Comparison of ENCODE assay signal across 8 cellular contexts in the genomic region with DNA sequence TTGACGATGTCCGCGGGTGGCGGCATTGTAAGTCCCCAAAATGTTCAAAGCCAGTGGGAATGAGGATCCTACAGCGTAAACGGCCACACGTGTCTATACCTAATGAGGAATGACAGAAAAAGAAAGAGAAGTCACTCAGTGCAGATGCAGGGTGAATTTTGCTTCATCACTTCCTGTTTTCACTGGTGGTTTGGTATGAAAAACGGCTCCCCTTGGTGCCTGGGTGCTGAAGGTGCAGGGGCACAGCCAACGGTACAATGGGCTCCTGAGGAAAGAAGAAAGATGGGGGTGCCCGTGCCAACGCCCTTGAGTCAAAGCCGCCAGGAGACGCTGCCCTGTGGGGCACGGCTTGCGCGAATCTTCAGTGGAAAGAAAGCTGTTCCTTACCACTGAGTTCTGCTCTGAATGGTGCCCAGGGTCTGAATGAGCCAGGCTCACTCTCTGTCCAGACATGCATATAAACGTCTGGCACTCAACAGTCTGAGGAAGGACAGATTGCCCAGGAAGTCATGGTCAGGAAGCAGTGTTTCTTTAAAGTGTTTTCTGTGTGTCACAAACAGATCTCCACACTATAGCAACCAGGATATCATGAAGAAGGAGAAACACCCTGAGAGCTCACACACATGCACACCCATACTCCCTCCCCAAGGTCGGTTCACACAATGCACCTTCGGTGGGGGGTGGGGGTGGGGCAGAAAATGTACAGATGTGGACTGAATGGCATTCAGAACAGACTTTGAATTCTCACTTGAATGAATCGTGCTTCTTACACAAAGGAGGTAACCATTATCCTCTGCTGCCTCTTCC.
DNase-seq lines count a peak whose midpoint lies in the region; ATAC-seq and TF ChIP-seq lines count a peak whose summit lies in the region.

No MANE protein-coding gene starts in this region.

- H3K23ac ChIP-seq in trophoblast cell (ENCODE audit: low read length), result no peak overlapping the region

- no peak overlapping the region for H4K12ac ChIP-seq in trophoblast cell (ENCODE audit: low read depth, low read length)

- H3K4me1 ChIP-seq in trophoblast cell (ENCODE audit: control insufficient read depth in 1 of 2, insufficient read depth in 2 of 2, low read length in 2 of 2), result peaks cover 19 to 24% of the 10 kb centered on the region in 2 experiments

- peaks cover 30% of the 10 kb centered on the region for H3F3A ChIP-seq in SU-DHL-6 (ENCODE audit: insufficient read depth)

- H3K9me3 Mint-ChIP-seq in activated naive CD4-positive, alpha-beta T cell treated with anti-CD3 and anti-CD28 coated beads, Interleukin-2, amount 50 U/mL, for 72 hours, result no peaks in the 10 kb centered on the region

- peaks cover 14% of the 10 kb centered on the region for H3K79me1 ChIP-seq in trophoblast cell (ENCODE audit: low read length)

- peak overlapping the region; percentile 74 for H3K4me3 ChIP-seq in SU-DHL-6 (ENCODE audit: insufficient read depth, low read length, poor library complexity, severe bottlenecking)
- no peak overlapping the region for H3K4me3 ChIP-seq in trophoblast cell (ENCODE audit: low read depth, low read length)

- DNase-seq in activated naive CD4-positive, alpha-beta T cell treated with anti-CD3 and anti-CD28 coated beads, Interleukin-2, amount 50 U/mL, for 72 hours (ENCODE audit: low spot score in 2 of 2), result peak; percentile 54 to 77
- DNase-seq in trophoblast cell (peak in 1 of 2 donors; percentile 3), HuH-7 (ENCODE audit: low spot score) (no peak), NCI-H1092 (lab: John Stamatoyannopoulos, UW) (no peak), NCI-H748 treated with DMSO at 0.1 percent for 48 hours (lab: John Stamatoyannopoulos, UW) (no peak)

- peak; percentile 85 for TF ChIP-seq CTCF in SU-DHL-6 (IDR thresholded peaks at IDR 0.05; ENCODE audit: insufficient read depth, low read length, poor library complexity, severe bottlenecking)

- H3K27ac ChIP-seq in SU-DHL-6 (ENCODE audit: low read depth, low read length) (peak overlapping the region; percentile 72), trophoblast cell (ENCODE audit: low read depth, low read length) (peak overlapping the region; percentile 28)

- H3K9ac ChIP-seq in SU-DHL-6 (ENCODE audit: low read length), result peak overlapping the region; percentile 66
- H3K9ac ChIP-seq in trophoblast cell (ENCODE audit: low read length), result no peak overlapping the region

- H3K27me3 ChIP-seq in SU-DHL-6 (ENCODE audit: low read length) (no peaks in the 10 kb centered on the region), trophoblast cell (ENCODE audit: insufficient read depth, low read length) (no peaks in the 10 kb centered on the region)

- H3K9me3 ChIP-seq in SU-DHL-6 (ENCODE audit: insufficient read depth, low read length) (no peaks in the 10 kb centered on the region), trophoblast cell (ENCODE audit: insufficient read depth, low read depth, low read length) (no peaks in the 10 kb centered on the region)

- H3K79me2 ChIP-seq in SU-DHL-6 (ENCODE audit: insufficient read depth, low read length) (peaks cover 48% of the 10 kb centered on the region), trophoblast cell (ENCODE audit: control insufficient read depth, insufficient read depth, low read length, poor library complexity) (peaks cover 2% of the 10 kb centered on the region)

- peak overlapping the region; percentile 17 for H2BK5ac ChIP-seq in trophoblast cell (ENCODE audit: low read depth, low read length, poor library complexity)

- H3K4ac ChIP-seq in trophoblast cell (ENCODE audit: low read depth, low read length), result no peak overlapping the region

- no CpG with 5 or more reads among the region's 20 CpGs for WGBS in trophoblast cell (ENCODE audit: extremely low coverage, insufficient coverage, insufficient read length)

- peak overlapping the region; percentile 96 to 99 for H3K27ac Mint-ChIP-seq in activated naive CD4-positive, alpha-beta T cell treated with anti-CD3 and anti-CD28 coated beads, Interleukin-2, amount 50 U/mL, for 72 hours

- peaks cover 26 to 56% of the 10 kb centered on the region in 2 donors for H3K36me3 Mint-ChIP-seq in activated naive CD4-positive, alpha-beta T cell treated with anti-CD3 and anti-CD28 coated beads, Interleukin-2, amount 50 U/mL, for 72 hours

- peak overlapping the region; percentile 15 for H2BK120ac ChIP-seq in trophoblast cell (ENCODE audit: insufficient read depth, low read length, poor library complexity)

- H4K20me1 ChIP-seq in SU-DHL-6 (ENCODE audit: low read depth, low read length), result no peaks in the 10 kb centered on the region

- peak overlapping the region; percentile 69 for H2AK5ac ChIP-seq in trophoblast cell (ENCODE audit: low read length)

- H2AFZ ChIP-seq in SU-DHL-6 (ENCODE audit: low read depth, low read length, severe bottlenecking) (peak overlapping the region; percentile 44), trophoblast cell (ENCODE audit: insufficient read depth, low read length, poor library complexity) (no peak overlapping the region)

- H3K4me2 ChIP-seq in SU-DHL-6 (ENCODE audit: low read depth, low read length, poor library complexity, severe bottlenecking) (peak overlapping the region; percentile 92), trophoblast cell (ENCODE audit: low read length) (no peak overlapping the region)

- H4K8ac ChIP-seq in trophoblast cell (ENCODE audit: low read depth, low read length), result peak overlapping the region; percentile 33

- peak overlapping the region; percentile 27 for H3K14ac ChIP-seq in trophoblast cell (ENCODE audit: low read length)

- H2BK12ac ChIP-seq in trophoblast cell (ENCODE audit: low read length), result peak overlapping the region; percentile 91

- peak overlapping the region; percentile 74 for H4K91ac ChIP-seq in trophoblast cell (ENCODE audit: low read depth, low read length)

- H3K18ac ChIP-seq in trophoblast cell (ENCODE audit: low read length), result peak overlapping the region; percentile 53

- H3K9me2 ChIP-seq in SU-DHL-6 (replicated peaks; ENCODE audit: insufficient read depth, low read length), result no peaks in the 10 kb centered on the region

- H3K36me3 ChIP-seq in SU-DHL-6 (ENCODE audit: low read length), result no peaks in the 10 kb centered on the region; the same call in 1 of the 2 replicates
- H3K36me3 ChIP-seq in trophoblast cell (ENCODE audit: control insufficient read depth in 1 of 2, insufficient read depth in 2 of 2, low read length in 2 of 2), result peaks cover 2 to 9% of the 10 kb centered on the region in 2 experiments

- ATAC-seq in GM18907 (IDR thresholded peaks at IDR 0.05; ENCODE audit: unreplicated experiment) (peak; percentile 62), HG03045 (IDR thresholded peaks at IDR 0.05; ENCODE audit: unreplicated experiment) (peak; percentile 67)
- ATAC-seq in activated naive CD4-positive, alpha-beta T cell treated with anti-CD3 and anti-CD28 coated beads, Interleukin-2, amount 50 U/mL, for 72 hours, result peak; percentile 78 to 79

Comparison
In these comparisons a context has a peak if more than half of its experiments do, and no peak if none do; other contexts are left out.
1. DNase-seq: peak in activated naive CD4-positive, alpha-beta T cell treated with anti-CD3 and anti-CD28 coated beads, Interleukin-2, amount 50 U/mL, for 72 hours (2 of 2); none in HuH-7 (single experiment), NCI-H1092 (single experiment) and NCI-H748 treated with DMSO at 0.1 percent for 48 hours (single experiment).
2. Peak in every context shown above with its lines, with median percentiles within 50 percentile points of each other: ATAC-seq.